8 cellular contexts compared by ENCODE assay signal in the genomic region with DNA sequence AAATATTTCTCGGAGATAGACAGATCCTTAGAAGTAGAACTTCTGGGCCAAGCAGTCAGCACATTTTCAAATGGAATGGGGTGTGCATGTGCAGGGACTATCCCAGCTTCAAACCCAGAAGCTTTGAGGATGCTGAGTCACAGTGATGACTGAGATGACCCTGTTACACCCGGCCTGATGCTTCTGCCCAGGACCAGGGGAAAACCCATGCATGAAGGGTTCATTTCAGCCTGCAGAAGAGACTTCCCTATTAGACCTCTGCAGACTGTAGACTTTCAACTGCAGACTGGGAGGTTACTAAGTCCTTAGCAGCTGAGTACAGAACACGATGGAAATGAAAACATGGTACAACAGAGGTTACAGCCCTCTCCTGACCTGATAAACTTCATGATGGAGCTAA. TPM values are rescaled to one million over a fixed set of nuclear protein-coding genes. Genes with fewer than 3 reads are reported as not detected.
DNase-seq lines count a peak whose midpoint lies in the region; ATAC-seq and TF ChIP-seq lines count a peak whose summit lies in the region.

No MANE protein-coding gene starts in this region.

- H3K27ac Mint-ChIP-seq in activated T-helper 2 cell treated with anti-CD3 and anti-CD28 coated beads, Interferon-gamma antibody, Interleukin-2, Interleukin-4, amounts not matched to agents 10 μg/mL and 5 μg/mL and 100 μg/mL, durations not matched to agents 14 hours and 24 hours and 36 hours, result no peak overlapping the region

- no peak for TF ChIP-seq POLR2A in esophagus squamous epithelium (IDR thresholded peaks at IDR 0.05)

- no peaks in the 10 kb centered on the region for H3K9me3 ChIP-seq in esophagus squamous epithelium

- H3K4me1 Mint-ChIP-seq in activated T-helper 2 cell treated with anti-CD3 and anti-CD28 coated beads, Interferon-gamma antibody, Interleukin-2, Interleukin-4, amounts not matched to agents 10 μg/mL and 5 μg/mL and 100 μg/mL, durations not matched to agents 14 hours and 24 hours and 36 hours (ENCODE audit: low read depth), result peaks cover 25% of the 10 kb centered on the region

- ATAC-seq in GM19397 (IDR thresholded peaks at IDR 0.05; ENCODE audit: unreplicated experiment) (peak; percentile 92), HG03432 (IDR thresholded peaks at IDR 0.05; ENCODE audit: unreplicated experiment) (peak; percentile 94)

- peaks cover 28% of the 10 kb centered on the region for H3K27me3 Mint-ChIP-seq in activated T-helper 2 cell treated with anti-CD3 and anti-CD28 coated beads, Interferon-gamma antibody, Interleukin-2, Interleukin-4, amounts not matched to agents 10 μg/mL and 5 μg/mL and 100 μg/mL, durations not matched to agents 14 hours and 24 hours and 36 hours (ENCODE audit: low read depth)

- H3K4me3 ChIP-seq in esophagus squamous epithelium, result no peak overlapping the region

- H3K36me3 ChIP-seq in esophagus squamous epithelium, result no peaks in the 10 kb centered on the region

- H3K27ac ChIP-seq in esophagus squamous epithelium, result no peak overlapping the region

- H3K4me3 Mint-ChIP-seq in activated T-helper 2 cell treated with anti-CD3 and anti-CD28 coated beads, Interferon-gamma antibody, Interleukin-2, Interleukin-4, amounts not matched to agents 10 μg/mL and 5 μg/mL and 100 μg/mL, durations not matched to agents 14 hours and 24 hours and 36 hours (ENCODE audit: low read depth), result no peak overlapping the region

- intact Hi-C loops in activated T-helper 2 cell treated with anti-CD3 and anti-CD28 coated beads, Interferon-gamma antibody, Interleukin-2, Interleukin-4, amounts not matched to agents 10 μg/mL and 5 μg/mL and 100 μg/mL, durations not matched to agents 14 hours and 24 hours and 36 hours (cut with micrococcal nuclease), result no loop called here
- intact Hi-C loops in esophagus squamous epithelium (cut with DNase I), result no loop called here

- H3K36me3 Mint-ChIP-seq in activated T-helper 2 cell treated with anti-CD3 and anti-CD28 coated beads, Interferon-gamma antibody, Interleukin-2, Interleukin-4, amounts not matched to agents 10 μg/mL and 5 μg/mL and 100 μg/mL, durations not matched to agents 14 hours and 24 hours and 36 hours (ENCODE audit: low read depth), result no peaks in the 10 kb centered on the region

- TF ChIP-seq CTCF in esophagus squamous epithelium (IDR thresholded peaks at IDR 0.05), result no peak

- no peaks in the 10 kb centered on the region for H3K4me1 ChIP-seq in esophagus squamous epithelium

- H3K27me3 ChIP-seq in esophagus squamous epithelium, result peaks cover 0 to 43% (median 0%) of the 10 kb centered on the region in 4 donors

- peak; percentile 40 for DNase-seq in DMS53 treated with DMSO at 0.1 percent for 48 hours (lab: John Stamatoyannopoulos, UW; ENCODE audit: unreplicated experiment)
- peak; percentile 13 for DNase-seq in activated T-helper 2 cell treated with anti-CD3 and anti-CD28 coated beads, Interferon-gamma antibody, Interleukin-2, Interleukin-4, amounts not matched to agents 10 μg/mL and 5 μg/mL and 100 μg/mL, durations not matched to agents 14 hours and 24 hours and 36 hours (ENCODE audit: low spot score)
- DNase-seq in stimulated activated CD4-positive, alpha-beta T cell treated with anti-CD3 and anti-CD28 coated beads, Interleukin-4, amount 100 ng/mL, for 48 hours (ENCODE audit: low read depth in 2 of 2), result peak; percentile 11 to 43
- no peak for DNase-seq in esophagus squamous epithelium (lab: John Stamatoyannopoulos, UW)
- no peak for DNase-seq in DMS 273 (lab: John Stamatoyannopoulos, UW; ENCODE audit: unreplicated experiment)
- DNase-seq in NCI-H1694 (lab: John Stamatoyannopoulos, UW), result no peak

- WGBS in esophagus squamous epithelium, 2 donors, result 7 to 23% methylated on average over 2 of the region's 3 CpGs

- no peaks in the 10 kb centered on the region for H3K9me3 Mint-ChIP-seq in activated T-helper 2 cell treated with anti-CD3 and anti-CD28 coated beads, Interferon-gamma antibody, Interleukin-2, Interleukin-4, amounts not matched to agents 10 μg/mL and 5 μg/mL and 100 μg/mL, durations not matched to agents 14 hours and 24 hours and 36 hours

RNA-seq across cellular contexts. Expression of a gene that starts 3.6 kb away (rescaled TPM):
- total RNA-seq in activated T-helper 2 cell treated with anti-CD3 and anti-CD28 coated beads, Interferon-gamma antibody, Interleukin-2, Interleukin-4, amounts not matched to agents 10 μg/mL and 5 μg/mL and 100 μg/mL, durations not matched to agents 14 hours and 24 hours and 36 hours, result not detected in 2 replicates
- total RNA-seq in esophagus squamous epithelium, result not detected

RNA-seq across cellular contexts. Expression of a gene that starts 50.6 kb away (rescaled TPM):
- not detected in 2 replicates for total RNA-seq in activated T-helper 2 cell treated with anti-CD3 and anti-CD28 coated beads, Interferon-gamma antibody, Interleukin-2, Interleukin-4, amounts not matched to agents 10 μg/mL and 5 μg/mL and 100 μg/mL, durations not matched to agents 14 hours and 24 hours and 36 hours
- 10 to 100 TPM in 3 of 4 donors, 1 to 10 TPM in 1; 3.6 to 35.7 (median 16.1) TPM for total RNA-seq in esophagus squamous epithelium

Comparison
In these comparisons a context has a peak if more than half of its experiments do, and no peak if none do; other contexts are left out.
1. DNase-seq: peak in DMS53 treated with DMSO at 0.1 percent for 48 hours (single experiment), activated T-helper 2 cell treated with anti-CD3 and anti-CD28 coated beads, Interferon-gamma antibody, Interleukin-2, Interleukin-4, amounts not matched to agents 10 μg/mL and 5 μg/mL and 100 μg/mL, durations not matched to agents 14 hours and 24 hours and 36 hours (single experiment) and stimulated activated CD4-positive, alpha-beta T cell treated with anti-CD3 and anti-CD28 coated beads, Interleukin-4, amount 100 ng/mL, for 48 hours (2 of 2); none in esophagus squamous epithelium (single experiment), DMS 273 (single experiment) and NCI-H1694 (single experiment).